Comparison of ENCODE assay signal across 26 cellular contexts in genomic region chr4:5798447-5798846, GRCh38.
A peak's percentile ranks its signal among the peaks of the same experiment; 100 is the strongest.
DNase-seq lines count a peak whose midpoint lies in the region; ATAC-seq and TF ChIP-seq lines count a peak whose summit lies in the region.
"Had no signal": no experiment of that assay in that cellular context is flagged by ENCODE, and none has a peak within 500 bp of the region (broad histone marks: within the 10 kb centered on the region; RNA-seq: fewer than 3 reads in every experiment).

No MANE protein-coding gene starts in this region.

- ATAC-seq in gastroesophageal sphincter = peak; percentile 14
- peak in 1 of 2 donors; percentile 25 for ATAC-seq in upper lobe of left lung (ENCODE audit: low FRiP score in 2 of 2)
- ATAC-seq in GM19467 (IDR thresholded peaks at IDR 0.05; ENCODE audit: unreplicated experiment) = no peak
- ATAC-seq: activated naive CD4-positive, alpha-beta T cell treated with anti-CD3 and anti-CD28 coated beads, Interleukin-2, amount 50 U/mL, for 72 hours; HepG2; stimulated activated naive B cell treated with anti-CD40 and anti-IgM and Interleukin-4, amounts not matched to agents 10 μg/mL and 1 μg/mL and 100 μg/mL, for 72 hours had no signal

- no peaks in the 10 kb centered on the region for H3K4me1 ChIP-seq in gastroesophageal sphincter
- no peaks in the 10 kb centered on the region for H3K4me1 ChIP-seq in upper lobe of left lung
- H3K4me1 ChIP-seq: esophagus squamous epithelium, lower lobe of right lung, parathyroid adenoma, Peyer's patch, right lobe of liver, SJCRH30, uterus had no signal

- H3K4me3 ChIP-seq in gastroesophageal sphincter (no peak overlapping the region), upper lobe of left lung (no peak overlapping the region)
- H3K4me3 ChIP-seq: cardiac muscle cell, esophagus squamous epithelium, lower lobe of right lung, Peyer's patch, right lobe of liver, SJCRH30, uterus had no signal

- 90 to 100% methylated on average over 1 to 2 of the region's 11 CpGs for WGBS in gastroesophageal sphincter (ENCODE audit: low coverage in 1 of 2), 2 donors
- WGBS in upper lobe of left lung, 2 donors = 80 to 86% methylated on average over 5 to 11 of the region's 11 CpGs

- H3K36me3 ChIP-seq in gastroesophageal sphincter (peaks cover 0 to 96% of the 10 kb centered on the region in 2 donors), upper lobe of left lung (peaks cover 0 to 37% (median 10%) of the 10 kb centered on the region in 4 donors)
- H3K36me3 ChIP-seq: right lobe of liver, uterus had no signal

- H3K27me3 ChIP-seq in gastroesophageal sphincter (no peaks in the 10 kb centered on the region), upper lobe of left lung (no peaks in the 10 kb centered on the region)
- H3K27me3 ChIP-seq: cardiac muscle cell, esophagus squamous epithelium, Peyer's patch, right lobe of liver, SJCRH30, uterus had no signal

- H3K9me3 ChIP-seq in gastroesophageal sphincter (no peaks in the 10 kb centered on the region), upper lobe of left lung (no peaks in the 10 kb centered on the region)
- H3K9me3 ChIP-seq: esophagus squamous epithelium, lower lobe of right lung, Peyer's patch, right lobe of liver, SJCRH30, uterus had no signal

- DNase-seq in NCI-H1694 (lab: John Stamatoyannopoulos, UW) (peak; percentile 9), mesenteric fat pad (ENCODE audit: low spot score) (peak; percentile 79), upper lobe of left lung (peak; percentile 14 to 62), medulla oblongata (ENCODE audit: extremely low spot score) (no peak), NCI-H2107 (lab: John Stamatoyannopoulos, UW) (no peak)
- DNase-seq: activated CD4-positive, alpha-beta T cell treated with anti-CD3 and anti-CD28 coated beads, Interleukin-2, amount 50 U/mL, for 48 hours; activated CD4-positive, CD25-positive, alpha-beta regulatory T cell; CD4-positive, alpha-beta T cell; cortex of kidney; esophagus squamous epithelium; Karpas-422; lower lobe of right lung; NCI-H146; NCI-H526 treated with DMSO at 0.1 percent for 48 hours; SJCRH30; stimulated activated CD4-positive, alpha-beta T cell treated with anti-CD3 and anti-CD28 coated beads, Interleukin-15, amount 100 ng/mL, for 24 hours; stimulated activated naive B cell treated with anti-CD40 and anti-IgM and Interleukin-4, amounts not matched to agents 10 μg/mL and 1 μg/mL and 100 μg/mL, for 72 hours; uterus had no signal

- TF ChIP-seq EP300 in gastroesophageal sphincter (IDR thresholded peaks at IDR 0.05) (no peak), upper lobe of left lung (IDR thresholded peaks at IDR 0.05) (no peak)

- H3K27ac ChIP-seq in gastroesophageal sphincter = no peak overlapping the region
- no peak overlapping the region for H3K27ac ChIP-seq in upper lobe of left lung
- H3K27ac ChIP-seq: cardiac muscle cell, esophagus squamous epithelium, lower lobe of right lung, parathyroid adenoma, Peyer's patch, right lobe of liver, SJCRH30, uterus had no signal

- TF ChIP-seq CTCF in gastroesophageal sphincter (IDR thresholded peaks at IDR 0.05) (no peak), upper lobe of left lung (IDR thresholded peaks at IDR 0.05) (no peak)

- TF ChIP-seq POLR2A in gastroesophageal sphincter (IDR thresholded peaks at IDR 0.05) (no peak), upper lobe of left lung (IDR thresholded peaks at IDR 0.05) (no peak)

Comparison
In these comparisons a context has a peak if more than half of its experiments do, and no peak if none do; other contexts are left out.
1. DNase-seq: peak in NCI-H1694 (single experiment), mesenteric fat pad (single experiment) and upper lobe of left lung (2 of 2); none in medulla oblongata (single experiment) and NCI-H2107 (single experiment).